Comparison of ENCODE assay signal across 9 cellular contexts in the genomic region with DNA sequence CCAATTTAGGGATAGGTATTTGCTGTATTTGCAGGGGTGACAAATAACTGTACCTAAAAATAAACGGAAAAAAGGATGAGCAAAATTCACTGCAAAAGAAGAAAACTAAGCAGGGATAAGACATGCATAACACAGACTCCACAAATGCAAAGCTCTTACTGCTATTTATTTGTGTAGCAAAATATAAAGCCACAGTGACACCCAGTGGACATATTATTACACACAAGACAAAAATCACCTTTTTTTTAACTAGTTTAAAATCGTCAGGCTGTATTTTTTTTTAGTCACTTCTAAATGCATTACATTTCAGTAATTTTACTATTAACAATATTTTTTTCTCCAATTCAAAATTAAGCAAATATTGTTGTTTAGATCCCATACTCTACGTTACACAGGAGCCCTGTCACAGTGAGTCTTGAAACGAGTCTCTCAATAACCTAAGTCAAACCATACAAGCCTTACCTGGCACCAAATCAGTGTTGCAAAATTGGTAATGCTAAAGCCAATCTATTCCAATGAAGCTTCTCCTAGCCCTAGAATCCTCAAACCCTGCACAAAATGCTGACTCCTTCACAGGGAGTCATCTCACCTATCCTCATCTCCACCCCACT. TPM values are rescaled to one million over a fixed set of nuclear protein-coding genes. Genes with fewer than 3 reads are reported as not detected.
DNase-seq lines count a peak whose midpoint lies in the region; ATAC-seq, FAIRE-seq and TF ChIP-seq lines count a peak whose summit lies in the region.
"Had no signal": no experiment of that assay in that cellular context is flagged by ENCODE, and none has a peak within 500 bp of the region (broad histone marks: within the 10 kb centered on the region; RNA-seq: fewer than 3 reads in every experiment).

No MANE protein-coding gene starts in this region.

- no peaks in the 10 kb centered on the region for H3K9me3 ChIP-seq in neuronal stem cell (replicated peaks in 1 of 2; ENCODE audit: control insufficient read depth in 2 of 2, insufficient read depth in 1 of 2, low read depth in 1 of 2, low read length in 2 of 2)
- H3K9me3 ChIP-seq: HAP-1 had no signal

- H2BK12ac ChIP-seq in neuronal stem cell (ENCODE audit: low read length), result no peak overlapping the region

- DNase-seq in AG08395 (ENCODE audit: low spot score), result peak; percentile 51
- DNase-seq in GM12891 (ENCODE audit: insufficient read length, low spot score), result no peak
- DNase-seq in HL-60 (ENCODE audit: low read depth in 1 of 2, low spot score in 1 of 2), result peak; percentile 32 to 43
- peak; percentile 68 for DNase-seq in RKO (ENCODE audit: low spot score)
- DNase-seq in neuronal stem cell (ENCODE audit: low spot score), result peak; percentile 24
- DNase-seq in stimulated activated CD4-positive, alpha-beta T cell treated with anti-CD3 and anti-CD28 coated beads, Interleukin-15, amount 100 ng/mL, for 24 hours, result no peak
- DNase-seq in GM19238 (ENCODE audit: insufficient read length, low spot score), result no peak

- no peak overlapping the region for H2AFZ ChIP-seq in neuronal stem cell (ENCODE audit: low read length)

- peak; percentile 40 for FAIRE-seq in GM12891 (lab: Jason Lieb, UNC)

- H3K27ac ChIP-seq in HL-60 (replicated peaks), result no peak overlapping the region
- no peak overlapping the region for H3K27ac ChIP-seq in neuronal stem cell (replicated peaks; ENCODE audit: low read length)

- H3K27me3 ChIP-seq in HL-60 (ENCODE audit: insufficient read depth, poor library complexity, severe bottlenecking), result no peaks in the 10 kb centered on the region
- H3K27me3 ChIP-seq in neuronal stem cell (ENCODE audit: control insufficient read depth in 3 of 3, insufficient read depth in 3 of 3, low read depth in 1 of 3, low read length in 3 of 3), result no peaks in the 10 kb centered on the region

- H3K14ac ChIP-seq in neuronal stem cell (ENCODE audit: low read length), result no peak overlapping the region

- H3K4me1 ChIP-seq in neuronal stem cell (ENCODE audit: control insufficient read depth in 2 of 2, insufficient read depth in 1 of 2, low read depth in 1 of 2, low read length in 2 of 2), result no peaks in the 10 kb centered on the region
- H3K4me1 ChIP-seq: HAP-1 had no signal

- peak; percentile 23 for TF ChIP-seq CTCF in HL-60 (IDR thresholded peaks at IDR 0.05; ENCODE audit: insufficient read depth, low read length)

- peak; percentile 60 for ATAC-seq in esophagus mucosa

- H3K9ac ChIP-seq in neuronal stem cell (ENCODE audit: low read depth, low read length, poor library complexity), result no peak overlapping the region

- H2BK5ac ChIP-seq in neuronal stem cell (ENCODE audit: low read length), result no peak overlapping the region

- H4K8ac ChIP-seq in neuronal stem cell (ENCODE audit: low read depth, low read length), result no peak overlapping the region

- H3K4me3 ChIP-seq in HL-60 (replicated peaks; ENCODE audit: insufficient read depth, low read length) (no peak overlapping the region), neuronal stem cell (ENCODE audit: low read length in 2 of 2) (no peak overlapping the region)
- H3K4me3 ChIP-seq: HAP-1 had no signal

- WGBS in neuronal stem cell (ENCODE audit: extremely low coverage in 2 of 2, insufficient read length in 2 of 2, insufficient replicate concordance in 1 of 2), 2 donors, result no CpG with 5 or more reads among the region's 4 CpGs

- no peak overlapping the region for H3K18ac ChIP-seq in neuronal stem cell (ENCODE audit: low read length)

- H2AK5ac ChIP-seq in neuronal stem cell (ENCODE audit: low read depth, low read length), result no peak overlapping the region

- peaks cover 0 to 24% of the 10 kb centered on the region in 2 donors for H3K36me3 ChIP-seq in neuronal stem cell (replicated peaks in 1 of 2; ENCODE audit: control insufficient read depth in 2 of 2, insufficient read depth in 2 of 2, low read length in 2 of 2)

- H4K91ac ChIP-seq in neuronal stem cell (ENCODE audit: low read depth, low read length, poor library complexity), result no peak overlapping the region

- H3K23ac ChIP-seq in neuronal stem cell (ENCODE audit: low read depth, low read length, poor library complexity), result no peak overlapping the region

- no peak for TF ChIP-seq POLR2A in GM12891 (IDR thresholded peaks at IDR 0.05; ENCODE audit: low read depth, low read length)

- no peak overlapping the region for H3K4ac ChIP-seq in neuronal stem cell (ENCODE audit: low read length)

- H2BK15ac ChIP-seq in neuronal stem cell (ENCODE audit: low read length), result no peak overlapping the region

- H2BK120ac ChIP-seq in neuronal stem cell (ENCODE audit: low read depth, low read length), result no peak overlapping the region

- no peak overlapping the region for H3K4me2 ChIP-seq in neuronal stem cell (ENCODE audit: insufficient read depth, low read length, poor library complexity, severe bottlenecking)

- no peaks in the 10 kb centered on the region for H3K79me1 ChIP-seq in neuronal stem cell (ENCODE audit: low read depth, low read length)

TF ChIP-seq in GM12891, 5 proteins besides CTCF, POLR2A, EP300 and RAD21:
- TF ChIP-seq TAF1 (IDR thresholded peaks at IDR 0.05; ENCODE audit: low read depth, low read length), result no peak
- TF ChIP-seq POU2F2 (IDR thresholded peaks at IDR 0.05; ENCODE audit: low read depth, low read length), result no peak
- TF ChIP-seq PAX5 (IDR thresholded peaks at IDR 0.05; ENCODE audit: insufficient read depth, low read length, severe bottlenecking), result no peak
- no peak for TF ChIP-seq POLR2AphosphoS5 (IDR thresholded peaks at IDR 0.05; ENCODE audit: low read depth, low read length)
- no peak for TF ChIP-seq SPI1 (IDR thresholded peaks at IDR 0.05; ENCODE audit: low read depth, low read length)

RNA-seq across cellular contexts. Expression of a gene that starts 23.7 kb away (rescaled TPM):
- 4.0 TPM for polyA plus RNA-seq in GM12891 (2012; ENCODE audit: low read depth, missing spikeins)
- total RNA-seq in esophagus mucosa, result 8.2 TPM
- 9.4 TPM for polyA plus RNA-seq in neuronal stem cell (2013, experiment 1 of 2)
- polyA plus RNA-seq in neuronal stem cell (2013, experiment 2 of 2), result 8.7 TPM

RNA-seq across cellular contexts. Expression of a gene that starts 23.8 kb away (rescaled TPM):
- 23.5 TPM for polyA plus RNA-seq in GM12891 (2012; ENCODE audit: low read depth, missing spikeins)
- 9.7 TPM for total RNA-seq in esophagus mucosa
- 52.8 TPM for polyA plus RNA-seq in neuronal stem cell (2013, experiment 1 of 2)
- 53.9 TPM for polyA plus RNA-seq in neuronal stem cell (2013, experiment 2 of 2)

Comparison
In these comparisons a context has a peak if more than half of its experiments do, and no peak if none do; other contexts are left out.
1. DNase-seq: peak in AG08395 (single experiment), HL-60 (2 of 2), RKO (single experiment) and neuronal stem cell (single experiment); none in GM12891 (single experiment), stimulated activated CD4-positive, alpha-beta T cell treated with anti-CD3 and anti-CD28 coated beads, Interleukin-15, amount 100 ng/mL, for 24 hours (single experiment) and GM19238 (single experiment).